In genomic region chr5:138095100-138095907, GRCh38 we compare ENCODE assay signal across 18 cellular contexts. TPM values are rescaled to one million over a fixed set of nuclear protein-coding genes. Genes with fewer than 3 reads are reported as not detected.
DNase-seq lines count a peak whose midpoint lies in the region; ATAC-seq and TF ChIP-seq lines count a peak whose summit lies in the region.
"Had no signal": no experiment of that assay in that cellular context is flagged by ENCODE, and none has a peak within 500 bp of the region (broad histone marks: within the 10 kb centered on the region; RNA-seq: fewer than 3 reads in every experiment).

No MANE protein-coding gene starts in this region.

- no peak overlapping the region for H3K27ac ChIP-seq in parathyroid adenoma
- H3K27ac ChIP-seq: C4-2B had no signal

- ATAC-seq in activated naive CD8-positive, alpha-beta T cell treated with anti-CD3 and anti-CD28 coated beads, Interleukin-2, amount 50 U/mL, for 24 hours: no peak
- ATAC-seq in WTC11: peak; percentile 74
- no peak for ATAC-seq in GM21390 (IDR thresholded peaks at IDR 0.05; ENCODE audit: unreplicated experiment)
- no peak for ATAC-seq in GM21825 (IDR thresholded peaks at IDR 0.05; ENCODE audit: unreplicated experiment)
- ATAC-seq: GM12878 had no signal

- no peak for TF ChIP-seq CTCF in WTC11 (IDR thresholded peaks at IDR 0.05)
- TF ChIP-seq CTCF in parathyroid adenoma (IDR thresholded peaks at IDR 0.05): no peak

- peaks cover 30% of the 10 kb centered on the region for H3K4me1 Mint-ChIP-seq in activated naive CD8-positive, alpha-beta T cell treated with anti-CD3 and anti-CD28 coated beads for 36 hours
- peaks cover 16% of the 10 kb centered on the region for H3K4me1 Mint-ChIP-seq in activated naive CD8-positive, alpha-beta T cell treated with anti-CD3 and anti-CD28 coated beads, Interleukin-2, amount 50 U/mL, for 24 hours
- peaks cover 77% of the 10 kb centered on the region for H3K4me1 Mint-ChIP-seq in WTC11

- no peaks in the 10 kb centered on the region for H3K79me2 ChIP-seq in parathyroid adenoma

- no peak overlapping the region for H3K4me3 Mint-ChIP-seq in activated naive CD8-positive, alpha-beta T cell treated with anti-CD3 and anti-CD28 coated beads for 36 hours
- H3K4me3 Mint-ChIP-seq in activated naive CD8-positive, alpha-beta T cell treated with anti-CD3 and anti-CD28 coated beads, Interleukin-2, amount 50 U/mL, for 24 hours: no peak overlapping the region
- H3K4me3 Mint-ChIP-seq in WTC11: peak overlapping the region; percentile 40

- H3K9me3 Mint-ChIP-seq in activated naive CD8-positive, alpha-beta T cell treated with anti-CD3 and anti-CD28 coated beads for 36 hours: no peaks in the 10 kb centered on the region
- H3K9me3 Mint-ChIP-seq in activated naive CD8-positive, alpha-beta T cell treated with anti-CD3 and anti-CD28 coated beads, Interleukin-2, amount 50 U/mL, for 24 hours: no peaks in the 10 kb centered on the region
- H3K9me3 Mint-ChIP-seq in WTC11: no peaks in the 10 kb centered on the region

- no peak overlapping the region for H3K9ac ChIP-seq in parathyroid adenoma

- no peaks in the 10 kb centered on the region for H3K36me3 Mint-ChIP-seq in activated naive CD8-positive, alpha-beta T cell treated with anti-CD3 and anti-CD28 coated beads for 36 hours
- no peaks in the 10 kb centered on the region for H3K36me3 Mint-ChIP-seq in activated naive CD8-positive, alpha-beta T cell treated with anti-CD3 and anti-CD28 coated beads, Interleukin-2, amount 50 U/mL, for 24 hours (ENCODE audit: low read depth)
- H3K36me3 Mint-ChIP-seq in WTC11: peaks cover 3% of the 10 kb centered on the region; the same call in 1 of the 2 replicates

- peak overlapping the region; percentile 1 for H3K27ac Mint-ChIP-seq in activated naive CD8-positive, alpha-beta T cell treated with anti-CD3 and anti-CD28 coated beads for 36 hours
- no peak overlapping the region for H3K27ac Mint-ChIP-seq in activated naive CD8-positive, alpha-beta T cell treated with anti-CD3 and anti-CD28 coated beads, Interleukin-2, amount 50 U/mL, for 24 hours
- H3K27ac Mint-ChIP-seq in WTC11: peak overlapping the region; percentile 30

- H3K9me3 ChIP-seq in iPS-18c (ENCODE audit: control insufficient read depth, insufficient read depth, low read length) (no peaks in the 10 kb centered on the region), parathyroid adenoma (ENCODE audit: control insufficient read depth, low read length) (no peaks in the 10 kb centered on the region)

- no peak for DNase-seq in activated naive CD8-positive, alpha-beta T cell treated with anti-CD3 and anti-CD28 coated beads for 36 hours
- DNase-seq in activated naive CD8-positive, alpha-beta T cell treated with anti-CD3 and anti-CD28 coated beads, Interleukin-2, amount 50 U/mL, for 24 hours: no peak
- DNase-seq in WTC11 (ENCODE audit: low spot score) (peak; percentile 22), H4 (ENCODE audit: low spot score) (no peak)
- DNase-seq: DMS53, IMR-90, Kasumi-1, NCI-H187 treated with DMSO at 0.1 percent for 48 hours, NCI-H2171, NCI-H510A, RPMI8226 had no signal

- no peaks in the 10 kb centered on the region for H3K27me3 Mint-ChIP-seq in activated naive CD8-positive, alpha-beta T cell treated with anti-CD3 and anti-CD28 coated beads for 36 hours
- peaks cover 6% of the 10 kb centered on the region for H3K27me3 Mint-ChIP-seq in activated naive CD8-positive, alpha-beta T cell treated with anti-CD3 and anti-CD28 coated beads, Interleukin-2, amount 50 U/mL, for 24 hours
- peaks cover 100% of the 10 kb centered on the region for H3K27me3 Mint-ChIP-seq in WTC11 (ENCODE audit: low read depth)

- CTCF ChIA-PET in WTC11 (lab: Charles Lee): interaction anchor here (0.5 to 3.9 kb wide), 5 partner anchors 12 to 59 kb away, joined by 3 to 26 read pairs (median 5); partner anchors contain the start of gene WNT8A

- H2AFZ ChIP-seq in parathyroid adenoma: peak overlapping the region; percentile 72

- H3K27me3 ChIP-seq in parathyroid adenoma (ENCODE audit: control insufficient read depth, insufficient read depth, low read length): no peaks in the 10 kb centered on the region

- H3K36me3 ChIP-seq in parathyroid adenoma (ENCODE audit: control insufficient read depth, insufficient read depth, low read length): no peaks in the 10 kb centered on the region

- POLR2A ChIA-PET in WTC11 (lab: Charles Lee): no interaction called here

- no peak overlapping the region for H3K4me2 ChIP-seq in parathyroid adenoma (ENCODE audit: low read length)

- peaks cover 5% of the 10 kb centered on the region for H3K4me1 ChIP-seq in parathyroid adenoma

- H3K4me3 ChIP-seq in iPS-18c (ENCODE audit: insufficient read depth, low read depth, low read length) (peak overlapping the region; percentile 29; the same call in 1 of the 2 replicates), parathyroid adenoma (ENCODE audit: low read depth, low read length) (no peak overlapping the region)
- H3K4me3 ChIP-seq: GM12878 had no signal

TF ChIP-seq in WTC11, 78 proteins besides CTCF, POLR2A, EP300 and RAD21 (continues in another document):
- TF ChIP-seq CBFB (CRISPR knock-in tag; IDR thresholded peaks at IDR 0.05; ENCODE audit: low read depth) (no peak), ZNF423 (CRISPR knock-in tag; IDR thresholded peaks at IDR 0.05) (peak; percentile 15; the same call in 1 of the 2 replicates), NFATC4 (CRISPR knock-in tag; IDR thresholded peaks at IDR 0.05) (no peak), FOXP1 (CRISPR knock-in tag; IDR thresholded peaks at IDR 0.05; ENCODE audit: borderline replicate concordance) (no peak), SP1 (CRISPR knock-in tag; conservative IDR thresholded peaks at IDR 0.05) (0 out of 2 replicates have a peak, but pooled peaks have one; percentile 28), FOXP4 (CRISPR knock-in tag; IDR thresholded peaks at IDR 0.05) (peak; percentile 52; the same call in 1 of the 2 replicates), TEAD1 (CRISPR knock-in tag; IDR thresholded peaks at IDR 0.05) (0 out of 2 replicates have a peak, but pooled peaks have one; percentile 41)
- TF ChIP-seq, protein P1, sequence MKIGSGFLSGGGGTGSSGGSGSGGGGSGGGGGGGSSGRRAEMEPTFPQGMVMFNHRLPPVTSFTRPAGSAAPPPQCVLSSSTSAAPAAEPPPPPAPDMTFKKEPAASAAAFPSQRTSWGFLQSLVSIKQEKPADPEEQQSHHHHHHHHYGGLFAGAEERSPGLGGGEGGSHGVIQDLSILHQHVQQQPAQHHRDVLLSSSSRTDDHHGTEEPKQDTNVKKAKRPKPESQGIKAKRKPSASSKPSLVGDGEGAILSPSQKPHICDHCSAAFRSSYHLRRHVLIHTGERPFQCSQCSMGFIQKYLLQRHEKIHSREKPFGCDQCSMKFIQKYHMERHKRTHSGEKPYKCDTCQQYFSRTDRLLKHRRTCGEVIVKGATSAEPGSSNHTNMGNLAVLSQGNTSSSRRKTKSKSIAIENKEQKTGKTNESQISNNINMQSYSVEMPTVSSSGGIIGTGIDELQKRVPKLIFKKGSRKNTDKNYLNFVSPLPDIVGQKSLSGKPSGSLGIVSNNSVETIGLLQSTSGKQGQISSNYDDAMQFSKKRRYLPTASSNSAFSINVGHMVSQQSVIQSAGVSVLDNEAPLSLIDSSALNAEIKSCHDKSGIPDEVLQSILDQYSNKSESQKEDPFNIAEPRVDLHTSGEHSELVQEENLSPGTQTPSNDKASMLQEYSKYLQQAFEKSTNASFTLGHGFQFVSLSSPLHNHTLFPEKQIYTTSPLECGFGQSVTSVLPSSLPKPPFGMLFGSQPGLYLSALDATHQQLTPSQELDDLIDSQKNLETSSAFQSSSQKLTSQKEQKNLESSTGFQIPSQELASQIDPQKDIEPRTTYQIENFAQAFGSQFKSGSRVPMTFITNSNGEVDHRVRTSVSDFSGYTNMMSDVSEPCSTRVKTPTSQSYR (CRISPR knock-in tag; IDR thresholded peaks at IDR 0.05): 0 out of 2 replicates have a peak, but pooled peaks have one; percentile 32

RNA-seq across cellular contexts. Expression of gene WNT8A, which starts 11.5 kb away (rescaled TPM):
- not detected for total RNA-seq in activated naive CD8-positive, alpha-beta T cell treated with anti-CD3 and anti-CD28 coated beads for 36 hours
- total RNA-seq in WTC11 (2021): 0.16 TPM in 1 of 3 replicates, not detected in the others
- total RNA-seq in H4 (2014; rRNA removed; shearing (Covaris generic)): not detected in 2 replicates
- total RNA-seq: G401, GM12878, IMR-90 had no signal

RNA-seq across cellular contexts. Expression of gene NME5, which starts 43.9 kb away (rescaled TPM):
- not detected for total RNA-seq in activated naive CD8-positive, alpha-beta T cell treated with anti-CD3 and anti-CD28 coated beads for 36 hours
- total RNA-seq in WTC11 (2021): 0.74 to 0.89 TPM in 2 of 3 replicates, not detected in the other
- total RNA-seq in H4 (2014; rRNA removed; shearing (Covaris generic)): 2.6 and 5.6 TPM in 2 replicates
- total RNA-seq: G401, GM12878 had no signal
